In genomic region chr1:43666608-43667007, GRCh38 we compare ENCODE assay signal across 1 cellular context.
TF ChIP-seq lines count a peak whose summit lies in the region.

No MANE protein-coding gene starts in this region.

TF ChIP-seq in GM23338, 12 proteins besides CTCF, POLR2A, EP300 and RAD21 (continued from another document):
- TF ChIP-seq ZNF462 (CRISPR knock-in tag; IDR thresholded peaks at IDR 0.05), result no peak
- TF ChIP-seq EZH2 (IDR thresholded peaks at IDR 0.05; ENCODE audit: low read depth, unreplicated experiment), result no peak
- TF ChIP-seq ZNF114 (CRISPR knock-in tag; IDR thresholded peaks at IDR 0.05), result no peak
- TF ChIP-seq EZH2phosphoT487 (IDR thresholded peaks at IDR 0.05; ENCODE audit: unreplicated experiment), result no peak
- TF ChIP-seq JUNB (IDR thresholded peaks at IDR 0.05; ENCODE audit: unreplicated experiment), result no peak
- TF ChIP-seq CREB1 (CRISPR knock-in tag; IDR thresholded peaks at IDR 0.05; ENCODE audit: low read depth), result no peak
- no peak for TF ChIP-seq NANOG (IDR thresholded peaks at IDR 0.05; ENCODE audit: borderline replicate concordance)
- no peak for TF ChIP-seq POLR2AphosphoS5 (IDR thresholded peaks at IDR 0.05; ENCODE audit: low read depth)
- TF ChIP-seq STAT1 (IDR thresholded peaks at IDR 0.05; ENCODE audit: unreplicated experiment), result no peak
- no peak for TF ChIP-seq REST (IDR thresholded peaks at IDR 0.05; ENCODE audit: unreplicated experiment)
TF ChIP-seq in GM23338: peak in this region for 0.
